Comparison of ENCODE assay signal across 3 cellular contexts in the genomic region with DNA sequence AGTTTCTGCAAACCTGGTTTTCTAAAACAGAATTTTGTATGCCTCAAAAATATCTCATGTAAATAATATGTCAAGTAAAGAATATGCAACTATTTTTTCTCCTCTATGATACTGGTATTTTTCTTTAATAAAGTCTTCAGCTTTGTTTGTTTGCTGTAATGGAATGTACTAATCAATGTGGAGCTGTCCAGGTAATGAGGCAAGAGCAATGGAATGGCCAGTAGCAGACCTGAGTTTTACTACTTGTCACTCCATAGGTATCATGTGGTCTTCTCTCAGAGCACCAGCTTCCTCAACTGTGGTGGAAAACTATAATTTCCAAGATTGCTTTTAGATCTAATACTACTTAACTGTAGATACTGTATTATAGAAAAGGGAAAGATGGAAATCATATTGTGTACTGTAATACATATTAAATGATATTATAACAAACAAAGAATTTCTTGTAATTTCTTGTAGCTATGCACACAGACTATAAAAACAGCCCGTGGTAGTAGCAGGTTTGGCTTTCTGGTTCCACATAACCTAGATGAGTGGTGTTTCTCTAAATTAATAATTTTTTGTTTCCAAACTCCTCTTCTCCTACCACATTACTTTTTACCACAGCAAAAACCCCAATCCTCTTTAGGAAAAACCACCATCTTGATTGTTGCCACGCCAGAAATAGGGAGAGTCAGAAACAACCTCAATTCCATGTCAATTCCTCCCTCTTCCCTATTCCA.
TF ChIP-seq lines count a peak whose summit lies in the region.

No MANE protein-coding gene starts in this region.

TF ChIP-seq in liver, 16 proteins besides CTCF, POLR2A, EP300 and RAD21:
- TF ChIP-seq, protein P1, sequence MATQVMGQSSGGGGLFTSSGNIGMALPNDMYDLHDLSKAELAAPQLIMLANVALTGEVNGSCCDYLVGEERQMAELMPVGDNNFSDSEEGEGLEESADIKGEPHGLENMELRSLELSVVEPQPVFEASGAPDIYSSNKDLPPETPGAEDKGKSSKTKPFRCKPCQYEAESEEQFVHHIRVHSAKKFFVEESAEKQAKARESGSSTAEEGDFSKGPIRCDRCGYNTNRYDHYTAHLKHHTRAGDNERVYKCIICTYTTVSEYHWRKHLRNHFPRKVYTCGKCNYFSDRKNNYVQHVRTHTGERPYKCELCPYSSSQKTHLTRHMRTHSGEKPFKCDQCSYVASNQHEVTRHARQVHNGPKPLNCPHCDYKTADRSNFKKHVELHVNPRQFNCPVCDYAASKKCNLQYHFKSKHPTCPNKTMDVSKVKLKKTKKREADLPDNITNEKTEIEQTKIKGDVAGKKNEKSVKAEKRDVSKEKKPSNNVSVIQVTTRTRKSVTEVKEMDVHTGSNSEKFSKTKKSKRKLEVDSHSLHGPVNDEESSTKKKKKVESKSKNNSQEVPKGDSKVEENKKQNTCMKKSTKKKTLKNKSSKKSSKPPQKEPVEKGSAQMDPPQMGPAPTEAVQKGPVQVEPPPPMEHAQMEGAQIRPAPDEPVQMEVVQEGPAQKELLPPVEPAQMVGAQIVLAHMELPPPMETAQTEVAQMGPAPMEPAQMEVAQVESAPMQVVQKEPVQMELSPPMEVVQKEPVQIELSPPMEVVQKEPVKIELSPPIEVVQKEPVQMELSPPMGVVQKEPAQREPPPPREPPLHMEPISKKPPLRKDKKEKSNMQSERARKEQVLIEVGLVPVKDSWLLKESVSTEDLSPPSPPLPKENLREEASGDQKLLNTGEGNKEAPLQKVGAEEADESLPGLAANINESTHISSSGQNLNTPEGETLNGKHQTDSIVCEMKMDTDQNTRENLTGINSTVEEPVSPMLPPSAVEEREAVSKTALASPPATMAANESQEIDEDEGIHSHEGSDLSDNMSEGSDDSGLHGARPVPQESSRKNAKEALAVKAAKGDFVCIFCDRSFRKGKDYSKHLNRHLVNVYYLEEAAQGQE (IDR thresholded peaks at IDR 0.05), result peak; percentile 69
- no peak for TF ChIP-seq ATF3 (IDR thresholded peaks at IDR 0.05)

TF ChIP-seq in HepG2, 621 proteins besides CTCF, POLR2A, EP300 and RAD21:
- TF ChIP-seq ZNF547 (CRISPR knock-in tag; IDR thresholded peaks at IDR 0.05) (no peak), ZFP36L1 (CRISPR knock-in tag; IDR thresholded peaks at IDR 0.05) (no peak), ZNF670 (CRISPR knock-in tag; IDR thresholded peaks at IDR 0.05; ENCODE audit: borderline replicate concordance) (no peak), MIER3 (CRISPR knock-in tag; IDR thresholded peaks at IDR 0.05; ENCODE audit: borderline replicate concordance) (no peak), IKZF5 (CRISPR knock-in tag; IDR thresholded peaks at IDR 0.05) (no peak)

TF ChIP-seq in K562, 482 proteins besides CTCF, POLR2A, EP300 and RAD21:
- no peak for TF ChIP-seq ZNF707 (CRISPR knock-in tag; conservative IDR thresholded peaks at IDR 0.05)
- TF ChIP-seq, protein P2, sequence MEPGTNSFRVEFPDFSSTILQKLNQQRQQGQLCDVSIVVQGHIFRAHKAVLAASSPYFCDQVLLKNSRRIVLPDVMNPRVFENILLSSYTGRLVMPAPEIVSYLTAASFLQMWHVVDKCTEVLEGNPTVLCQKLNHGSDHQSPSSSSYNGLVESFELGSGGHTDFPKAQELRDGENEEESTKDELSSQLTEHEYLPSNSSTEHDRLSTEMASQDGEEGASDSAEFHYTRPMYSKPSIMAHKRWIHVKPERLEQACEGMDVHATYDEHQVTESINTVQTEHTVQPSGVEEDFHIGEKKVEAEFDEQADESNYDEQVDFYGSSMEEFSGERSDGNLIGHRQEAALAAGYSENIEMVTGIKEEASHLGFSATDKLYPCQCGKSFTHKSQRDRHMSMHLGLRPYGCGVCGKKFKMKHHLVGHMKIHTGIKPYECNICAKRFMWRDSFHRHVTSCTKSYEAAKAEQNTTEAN (CRISPR knock-in tag; IDR thresholded peaks at IDR 0.05), result no peak
- no peak for TF ChIP-seq CBX3 (IDR thresholded peaks at IDR 0.05; ENCODE audit: borderline replicate concordance in 1 of 2, low read length in 2 of 2)
- no peak for TF ChIP-seq PATZ1 (CRISPR knock-in tag; IDR thresholded peaks at IDR 0.05; ENCODE audit: borderline replicate concordance)
- no peak for TF ChIP-seq MTA3 (IDR thresholded peaks at IDR 0.05; ENCODE audit: borderline replicate concordance)
- no peak for TF ChIP-seq MTA2 (IDR thresholded peaks at IDR 0.05; ENCODE audit: low read depth)
